In the genomic region with DNA sequence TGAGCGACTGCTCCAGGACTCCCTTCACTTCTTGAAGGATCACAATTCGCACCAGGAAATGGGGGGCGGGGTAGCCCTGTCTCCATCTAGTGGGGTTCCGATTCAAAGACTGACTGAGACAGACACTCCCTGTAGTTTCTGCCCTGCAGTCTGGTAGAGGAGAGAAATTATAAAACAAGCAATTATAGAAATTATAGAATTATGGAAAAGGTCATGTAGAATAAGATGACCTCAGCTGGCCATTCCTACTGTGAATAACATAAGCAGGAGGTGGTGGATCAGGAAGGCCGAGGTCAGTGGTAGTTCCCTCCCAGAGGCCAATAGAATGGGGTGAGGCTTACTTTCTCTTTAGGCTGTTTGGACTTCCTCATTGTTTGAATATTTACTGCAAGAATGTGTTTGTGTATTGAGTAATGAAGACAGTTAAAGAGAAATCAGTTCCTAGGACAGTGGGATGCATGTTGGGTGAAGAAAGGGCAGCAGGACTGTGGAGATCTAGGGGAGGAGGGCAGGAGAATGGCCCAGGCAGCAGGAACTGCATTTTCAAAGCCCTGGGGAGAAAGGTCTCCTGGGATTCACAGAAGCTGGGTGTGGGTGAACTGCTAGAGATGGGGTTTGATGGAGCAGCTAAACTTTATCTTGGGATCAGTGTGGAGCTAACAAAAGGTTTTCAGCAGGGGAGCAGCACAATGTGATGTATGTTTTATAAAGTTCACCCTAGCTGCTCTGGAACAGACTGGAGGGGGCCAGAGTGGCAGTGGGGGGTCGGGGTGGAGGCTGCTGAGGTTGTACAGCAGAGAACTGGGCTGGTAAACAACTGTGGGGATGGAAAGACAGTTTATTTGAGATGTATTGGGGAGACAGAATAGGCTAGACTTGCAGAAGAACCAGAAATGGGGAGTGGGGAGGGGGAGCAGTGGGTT, we compare ENCODE assay signal across 8 cellular contexts. TPM values are rescaled to one million over a fixed set of nuclear protein-coding genes. Genes with fewer than 3 reads are reported as not detected.
DNase-seq lines count a peak whose midpoint lies in the region; ATAC-seq and TF ChIP-seq lines count a peak whose summit lies in the region.

No MANE protein-coding gene starts in this region.

- TF ChIP-seq POLR2A in sigmoid colon (IDR thresholded peaks at IDR 0.05), result no peak

- peak overlapping the region; percentile 85 to 96 for H3K4me3 Mint-ChIP-seq in CD14-positive monocyte
- H3K4me3 Mint-ChIP-seq in activated CD4-positive, alpha-beta memory T cell treated with anti-CD3 and anti-CD28 coated beads, Interleukin-2, amount 10 ng/mL, durations not matched to agents 7 days and 5 days, result peak overlapping the region; percentile 79

- H3K27ac Mint-ChIP-seq in CD14-positive monocyte, result peak overlapping the region; percentile 85 to 97 (median 95)
- H3K27ac Mint-ChIP-seq in activated CD4-positive, alpha-beta memory T cell treated with anti-CD3 and anti-CD28 coated beads, Interleukin-2, amount 10 ng/mL, durations not matched to agents 7 days and 5 days, result peak overlapping the region; percentile 11

- H3K9me3 Mint-ChIP-seq in CD14-positive monocyte, result peaks cover 15 to 29% (median 21%) of the 10 kb centered on the region in 7 donors
- peaks cover 16% of the 10 kb centered on the region for H3K9me3 Mint-ChIP-seq in activated CD4-positive, alpha-beta memory T cell treated with anti-CD3 and anti-CD28 coated beads, Interleukin-2, amount 10 ng/mL, durations not matched to agents 7 days and 5 days

- ATAC-seq in GM19467 (IDR thresholded peaks at IDR 0.05; ENCODE audit: unreplicated experiment), result no peak
- ATAC-seq in GM18868 (IDR thresholded peaks at IDR 0.05; ENCODE audit: unreplicated experiment), result no peak

- no peaks in the 10 kb centered on the region for H3K27me3 ChIP-seq in HUES6 (ENCODE audit: control insufficient read depth, insufficient read depth, low read length)
- no peaks in the 10 kb centered on the region for H3K27me3 ChIP-seq in sigmoid colon

- peaks cover 9 to 14% of the 10 kb centered on the region in 2 donors for H3K36me3 Mint-ChIP-seq in CD14-positive monocyte
- H3K36me3 Mint-ChIP-seq in activated CD4-positive, alpha-beta memory T cell treated with anti-CD3 and anti-CD28 coated beads, Interleukin-2, amount 10 ng/mL, durations not matched to agents 7 days and 5 days (ENCODE audit: low read depth), result peaks cover 29% of the 10 kb centered on the region

- intact Hi-C loops in CD14-positive monocyte (cut with micrococcal nuclease) (loop anchor here (5.0 to 10.0 kb wide), 4 partner anchors 49 to 258 kb away; a partner anchor contains a TSS), sigmoid colon (cut with DNase I) (loop anchor here (2.0 to 10.0 kb wide), 3 partner anchors 47 to 289 kb away; a partner anchor contains a TSS)

- peaks cover 34% of the 10 kb centered on the region for H3K4me1 Mint-ChIP-seq in CD14-positive monocyte
- H3K4me1 Mint-ChIP-seq in activated CD4-positive, alpha-beta memory T cell treated with anti-CD3 and anti-CD28 coated beads, Interleukin-2, amount 10 ng/mL, durations not matched to agents 7 days and 5 days, result peaks cover 28% of the 10 kb centered on the region

- H3K4me1 ChIP-seq in HUES6 (ENCODE audit: control insufficient read depth, insufficient read depth, low read length) (peaks cover 9% of the 10 kb centered on the region), sigmoid colon (peaks cover 0 to 29% (median 27%) of the 10 kb centered on the region in 4 donors)

- peaks cover 0 to 2% (median 2%) of the 10 kb centered on the region in 3 donors for H3K27me3 Mint-ChIP-seq in CD14-positive monocyte (ENCODE audit: low read depth in 3 of 3)
- no peaks in the 10 kb centered on the region for H3K27me3 Mint-ChIP-seq in activated CD4-positive, alpha-beta memory T cell treated with anti-CD3 and anti-CD28 coated beads, Interleukin-2, amount 10 ng/mL, durations not matched to agents 7 days and 5 days

- no peaks in the 10 kb centered on the region for H3K36me3 ChIP-seq in HUES6 (ENCODE audit: control insufficient read depth, insufficient read depth, low read length)
- no peaks in the 10 kb centered on the region for H3K36me3 ChIP-seq in sigmoid colon

- H3K27ac ChIP-seq in HUES6 (ENCODE audit: low read depth, low read length) (no peak overlapping the region), sigmoid colon (peak overlapping the region; percentile 51 to 92 (median 90))

- peak overlapping the region; percentile 5 for H3K9ac ChIP-seq in HUES6 (ENCODE audit: low read length)

- H3K4me3 ChIP-seq in HUES6 (ENCODE audit: low read depth, low read length), result no peak overlapping the region
- no peak overlapping the region for H3K4me3 ChIP-seq in sigmoid colon

- POLR2A ChIA-PET in activated CD4-positive, alpha-beta memory T cell treated with anti-CD3 and anti-CD28 coated beads, Interleukin-2, amount 10 ng/mL, durations not matched to agents 7 days and 5 days (lab: Charles Lee), result interaction anchor here (0.8 to 3.2 kb wide), 10 partner anchors 8 to 378 kb away, joined by 3 to 27 read pairs (median 14); a partner anchor contains a TSS

- no peak for TF ChIP-seq EP300 in sigmoid colon (IDR thresholded peaks at IDR 0.05)

- CTCF ChIA-PET in activated CD4-positive, alpha-beta memory T cell treated with anti-CD3 and anti-CD28 coated beads, Interleukin-2, amount 10 ng/mL, durations not matched to agents 7 days and 5 days (lab: Charles Lee), result interaction anchor here (0.5 to 1.7 kb wide), 4 partner anchors 44 to 368 kb away, joined by 3 to 6 read pairs (median 3); no protein-coding TSS in a partner anchor

- TF ChIP-seq CTCF in CD14-positive monocyte (IDR thresholded peaks at IDR 0.05) (no peak), sigmoid colon (IDR thresholded peaks at IDR 0.05) (no peak)

- 18 to 42% methylated on average over 6 of the region's 6 CpGs for WGBS in sigmoid colon, 2 donors

- peaks cover 17% of the 10 kb centered on the region for H3K9me3 ChIP-seq in HUES6 (ENCODE audit: control insufficient read depth, insufficient read depth, low read depth, low read length)
- peaks cover 5 to 15% (median 7%) of the 10 kb centered on the region in 4 donors for H3K9me3 ChIP-seq in sigmoid colon

- DNase-seq in CD14-positive monocyte (ENCODE audit: low spot score), result peak; percentile 62
- no peak for DNase-seq in activated CD4-positive, alpha-beta memory T cell treated with anti-CD3 and anti-CD28 coated beads, Interleukin-2, amount 10 ng/mL, durations not matched to agents 7 days and 5 days
- DNase-seq in glomerular visceral epithelial cell (ENCODE audit: extremely low spot score), result peak; percentile 61
- DNase-seq in sigmoid colon, result peak; percentile 68
- no peak for DNase-seq in NCI-H1092 (lab: John Stamatoyannopoulos, UW)

RNA-seq across cellular contexts. Expression of a gene that starts 2.1 kb away (rescaled TPM):
- 1 to 10 TPM; 1.1 to 2.3 TPM for polyA plus RNA-seq in CD14-positive monocyte
- total RNA-seq in activated CD4-positive, alpha-beta memory T cell treated with anti-CD3 and anti-CD28 coated beads, Interleukin-2, amount 10 ng/mL, durations not matched to agents 7 days and 5 days, result 1 to 10 TPM; 5.6 to 5.8 TPM
- 1 to 10 TPM; 1.2 to 2.5 (median 1.7) TPM for total RNA-seq in sigmoid colon
- 1 to 10 TPM; 3.0 to 7.9 (median 5.5) TPM for polyA plus RNA-seq in sigmoid colon

RNA-seq across cellular contexts. Expression of a gene that starts 13.8 kb away (rescaled TPM):
- polyA plus RNA-seq in CD14-positive monocyte, result 10 to 100 TPM in 1 of 2 donors, 1 to 10 TPM in 1; 9.0 to 11.4 TPM
- total RNA-seq in activated CD4-positive, alpha-beta memory T cell treated with anti-CD3 and anti-CD28 coated beads, Interleukin-2, amount 10 ng/mL, durations not matched to agents 7 days and 5 days, result 10 to 100 TPM; 13.9 to 15.8 TPM
- total RNA-seq in sigmoid colon, result 1 to 10 TPM; 4.5 to 6.8 (median 6.7) TPM
- 1 to 10 TPM; 4.8 to 8.2 (median 5.8) TPM for polyA plus RNA-seq in sigmoid colon

RNA-seq across cellular contexts. Expression of a gene that starts 47.7 kb away (rescaled TPM):
- polyA plus RNA-seq in CD14-positive monocyte (under 1 TPM in 1 of 2 donors, not detected in 1; 0.17 TPM), sigmoid colon (10 to 100 TPM in 1 of 3 donors, 1 to 10 TPM in 2; 1.8 to 13.1 (median 5.1) TPM)
- total RNA-seq in activated CD4-positive, alpha-beta memory T cell treated with anti-CD3 and anti-CD28 coated beads, Interleukin-2, amount 10 ng/mL, durations not matched to agents 7 days and 5 days, result 10 to 100 TPM; 60.0 to 61.7 TPM
- 1 to 10 TPM in 1 of 4 donors, under 1 TPM in 3; 0.33 to 1.7 (median 0.83) TPM for total RNA-seq in sigmoid colon

RNA-seq across cellular contexts. Expression of a gene that starts 59.7 kb away (rescaled TPM):
- polyA plus RNA-seq in CD14-positive monocyte (1 to 10 TPM; 1.3 to 1.8 TPM), sigmoid colon (10 to 100 TPM; 27.1 to 30.7 (median 30.0) TPM)
- 10 to 100 TPM; 27.3 to 36.2 TPM for total RNA-seq in activated CD4-positive, alpha-beta memory T cell treated with anti-CD3 and anti-CD28 coated beads, Interleukin-2, amount 10 ng/mL, durations not matched to agents 7 days and 5 days
- total RNA-seq in sigmoid colon, result 10 to 100 TPM; 44.6 to 50.1 (median 48.0) TPM

Comparison
In these comparisons a context has a peak if more than half of its experiments do, and no peak if none do; other contexts are left out.
1. DNase-seq: peak in CD14-positive monocyte (single experiment), glomerular visceral epithelial cell (single experiment) and sigmoid colon (single experiment); none in activated CD4-positive, alpha-beta memory T cell treated with anti-CD3 and anti-CD28 coated beads, Interleukin-2, amount 10 ng/mL, durations not matched to agents 7 days and 5 days (single experiment) and NCI-H1092 (single experiment).
2. RNA of a gene that starts 47.7 kb away (total RNA-seq): 60.0 to 61.7 TPM in activated CD4-positive, alpha-beta memory T cell treated with anti-CD3 and anti-CD28 coated beads, Interleukin-2, amount 10 ng/mL, durations not matched to agents 7 days and 5 days; 0.33 to 1.7 TPM in sigmoid colon; every median in the first group is over 10 times any median in the second.